Comparison of ENCODE assay signal across 31 cellular contexts in genomic region chr17:37719866-37720265, GRCh38. TPM values are rescaled to one million over a fixed set of nuclear protein-coding genes. Genes with fewer than 3 reads are reported as not detected.
"Had no signal": no experiment of that assay in that cellular context is flagged by ENCODE, and none has a peak within 500 bp of the region (broad histone marks: within the 10 kb centered on the region; RNA-seq: fewer than 3 reads in every experiment).

No MANE protein-coding gene starts in this region.

- H3K4me3 Mint-ChIP-seq: activated CD4-positive, alpha-beta memory T cell treated with anti-CD3 and anti-CD28 coated beads for 36 hours; activated CD4-positive, alpha-beta T cell treated with anti-CD3 and anti-CD28 coated beads for 36 hours; activated CD4-positive, alpha-beta T cell treated with anti-CD3 and anti-CD28 coated beads, Interleukin-2, amount 10 ng/mL, durations not matched to agents 24 days and 14 days; activated CD8-positive, alpha-beta memory T cell treated with anti-CD3 and anti-CD28 coated beads, Interleukin-2, amount 10 ng/mL, durations not matched to agents 7 days and 5 days; activated CD8-positive, alpha-beta T cell treated with anti-CD3 and anti-CD28 coated beads, Interleukin-2, amount 10 ng/mL, durations not matched to agents 7 days and 5 days; activated naive CD4-positive, alpha-beta T cell treated with anti-CD3 and anti-CD28 coated beads, Interleukin-2, amount 10 ng/mL, durations not matched to agents 7 days and 5 days; activated T-helper 1 cell treated with anti-CD3 and anti-CD28 coated beads, Interleukin-12 subunit alpha, Interleukin-12 subunit beta, Interleukin-2, Interleukin-4 antibody, amounts not matched to agents 30 ng/mL and 10 ng/mL and 1 ng/mL, durations not matched to agents 14 hours and 24 hours and 36 hours; dendritic cell treated with granulocyte-macrophage colony-stimulating factor and Interleukin-4, amounts not matched to agents 40 ng/mL and 50 ng/mL, for 4 days; effector memory CD8-positive, alpha-beta T cell had no signal

- DNase-seq: activated CD4-positive, alpha-beta memory T cell treated with anti-CD3 and anti-CD28 coated beads for 36 hours; activated CD4-positive, alpha-beta T cell treated with anti-CD3 and anti-CD28 coated beads for 36 hours; activated CD4-positive, alpha-beta T cell treated with anti-CD3 and anti-CD28 coated beads, Interleukin-2, amount 10 ng/mL, durations not matched to agents 24 days and 14 days; activated CD4-positive, CD25-positive, alpha-beta regulatory T cell; activated CD4-positive, CD25-positive, alpha-beta regulatory T cell treated with anti-CD3 and anti-CD28 coated beads, Interleukin-2, amount 50 U/mL, for 72 hours; activated CD8-positive, alpha-beta memory T cell treated with anti-CD3 and anti-CD28 coated beads, Interleukin-2, amount 10 ng/mL, durations not matched to agents 7 days and 5 days; activated CD8-positive, alpha-beta memory T cell treated with anti-CD3 and anti-CD28 coated beads, Interleukin-2, amount 50 U/mL, for 4 hours; activated CD8-positive, alpha-beta T cell treated with anti-CD3 and anti-CD28 coated beads, Interleukin-2, amount 10 ng/mL, durations not matched to agents 7 days and 5 days; activated effector memory CD4-positive, alpha-beta T cell treated with anti-CD3 and anti-CD28 coated beads, Interleukin-2, amount 50 U/mL, for 16 hours; activated naive CD4-positive, alpha-beta T cell treated with anti-CD3 and anti-CD28 coated beads, Interleukin-2, amount 10 ng/mL, durations not matched to agents 7 days and 5 days; activated T-cell treated with anti-CD3 and anti-CD28 coated beads, Interleukin-2, amount 50 U/mL, for 1 hour; activated T-cell treated with anti-CD3 and anti-CD28 coated beads, Interleukin-2, amount 50 U/mL, for 48 hours; adrenal gland; amygdala; aorta; body of pancreas; colonic mucosa; dorsolateral prefrontal cortex; effector CD4-positive, alpha-beta T cell; effector memory CD8-positive, alpha-beta T cell; erythroblast; esophagus squamous epithelium; foreskin melanocyte; head of caudate nucleus; T-helper 2 cell had no signal

- H3K36me3 ChIP-seq: adrenal gland, colonic mucosa, esophagus squamous epithelium had no signal

- ATAC-seq: activated CD4-positive, alpha-beta T cell treated with anti-CD3 and anti-CD28 coated beads for 36 hours; activated CD8-positive, alpha-beta memory T cell treated with anti-CD3 and anti-CD28 coated beads, Interleukin-2, amount 10 ng/mL, durations not matched to agents 7 days and 5 days; activated CD8-positive, alpha-beta T cell treated with anti-CD3 and anti-CD28 coated beads, Interleukin-2, amount 10 ng/mL, durations not matched to agents 7 days and 5 days; activated naive CD4-positive, alpha-beta T cell treated with anti-CD3 and anti-CD28 coated beads, Interleukin-2, amount 50 U/mL, for 72 hours; body of pancreas; effector memory CD8-positive, alpha-beta T cell had no signal

- H3K9me3 ChIP-seq: adrenal gland, body of pancreas, colonic mucosa, esophagus squamous epithelium had no signal

- H3K9me3 Mint-ChIP-seq: activated CD4-positive, alpha-beta memory T cell treated with anti-CD3 and anti-CD28 coated beads for 36 hours; activated CD4-positive, alpha-beta T cell treated with anti-CD3 and anti-CD28 coated beads, Interleukin-2, amount 10 ng/mL, durations not matched to agents 24 days and 14 days; activated naive CD4-positive, alpha-beta T cell treated with anti-CD3 and anti-CD28 coated beads, Interleukin-2, amount 10 ng/mL, durations not matched to agents 7 days and 5 days; activated naive CD4-positive, alpha-beta T cell treated with anti-CD3 and anti-CD28 coated beads, Interleukin-2, amount 50 U/mL, for 72 hours; activated T-helper 1 cell treated with anti-CD3 and anti-CD28 coated beads, Interleukin-12 subunit alpha, Interleukin-12 subunit beta, Interleukin-2, Interleukin-4 antibody, amounts not matched to agents 30 ng/mL and 10 ng/mL and 1 ng/mL, durations not matched to agents 14 hours and 24 hours and 36 hours; activated T-helper 2 cell treated with anti-CD3 and anti-CD28 coated beads, Interferon-gamma antibody, Interleukin-2, Interleukin-4, amounts not matched to agents 10 μg/mL and 5 μg/mL and 100 μg/mL, durations not matched to agents 14 hours and 24 hours and 36 hours; dendritic cell treated with granulocyte-macrophage colony-stimulating factor and Interleukin-4, amounts not matched to agents 40 ng/mL and 50 ng/mL, for 4 days; effector memory CD8-positive, alpha-beta T cell had no signal

- H3K27ac Mint-ChIP-seq: activated CD4-positive, alpha-beta memory T cell treated with anti-CD3 and anti-CD28 coated beads for 36 hours; activated CD4-positive, alpha-beta T cell treated with anti-CD3 and anti-CD28 coated beads for 36 hours; activated CD4-positive, alpha-beta T cell treated with anti-CD3 and anti-CD28 coated beads, Interleukin-2, amount 10 ng/mL, durations not matched to agents 24 days and 14 days; activated CD8-positive, alpha-beta memory T cell treated with anti-CD3 and anti-CD28 coated beads, Interleukin-2, amount 10 ng/mL, durations not matched to agents 7 days and 5 days; activated CD8-positive, alpha-beta T cell treated with anti-CD3 and anti-CD28 coated beads, Interleukin-2, amount 10 ng/mL, durations not matched to agents 7 days and 5 days; activated naive CD4-positive, alpha-beta T cell treated with anti-CD3 and anti-CD28 coated beads, Interleukin-2, amount 10 ng/mL, durations not matched to agents 7 days and 5 days; activated naive CD4-positive, alpha-beta T cell treated with anti-CD3 and anti-CD28 coated beads, Interleukin-2, amount 50 U/mL, for 72 hours; activated T-helper 1 cell treated with anti-CD3 and anti-CD28 coated beads, Interleukin-12 subunit alpha, Interleukin-12 subunit beta, Interleukin-2, Interleukin-4 antibody, amounts not matched to agents 30 ng/mL and 10 ng/mL and 1 ng/mL, durations not matched to agents 14 hours and 24 hours and 36 hours; activated T-helper 2 cell treated with anti-CD3 and anti-CD28 coated beads, Interferon-gamma antibody, Interleukin-2, Interleukin-4, amounts not matched to agents 10 μg/mL and 5 μg/mL and 100 μg/mL, durations not matched to agents 14 hours and 24 hours and 36 hours; dendritic cell treated with granulocyte-macrophage colony-stimulating factor and Interleukin-4, amounts not matched to agents 40 ng/mL and 50 ng/mL, for 4 days; effector memory CD8-positive, alpha-beta T cell had no signal

- H3K4me1 ChIP-seq: adrenal gland, esophagus squamous epithelium had no signal

- H3K27ac ChIP-seq: adrenal gland, dorsolateral prefrontal cortex, esophagus squamous epithelium had no signal

- H3K27me3 ChIP-seq: adrenal gland, body of pancreas, colonic mucosa had no signal

- H3K36me3 Mint-ChIP-seq: activated CD4-positive, alpha-beta memory T cell treated with anti-CD3 and anti-CD28 coated beads for 36 hours; activated CD8-positive, alpha-beta memory T cell treated with anti-CD3 and anti-CD28 coated beads, Interleukin-2, amount 10 ng/mL, durations not matched to agents 7 days and 5 days; activated naive CD4-positive, alpha-beta T cell treated with anti-CD3 and anti-CD28 coated beads, Interleukin-2, amount 10 ng/mL, durations not matched to agents 7 days and 5 days; activated naive CD4-positive, alpha-beta T cell treated with anti-CD3 and anti-CD28 coated beads, Interleukin-2, amount 50 U/mL, for 72 hours had no signal

- H3K4me3 ChIP-seq: adrenal gland, body of pancreas, colonic mucosa, dorsolateral prefrontal cortex, esophagus squamous epithelium had no signal

RNA-seq across cellular contexts. Expression of gene HNF1B, which starts 25.0 kb away (rescaled TPM):
- total RNA-seq: activated CD4-positive, alpha-beta memory T cell treated with anti-CD3 and anti-CD28 coated beads for 36 hours; activated CD4-positive, alpha-beta T cell treated with anti-CD3 and anti-CD28 coated beads for 36 hours; activated CD8-positive, alpha-beta T cell treated with anti-CD3 and anti-CD28 coated beads, Interleukin-2, amount 10 ng/mL, durations not matched to agents 7 days and 5 days; aorta; esophagus squamous epithelium; fibroblast of lung; fibroblast of villous mesenchyme had no signal
- polyA plus RNA-seq: fibroblast of lung had no signal
